In the genomic region with DNA sequence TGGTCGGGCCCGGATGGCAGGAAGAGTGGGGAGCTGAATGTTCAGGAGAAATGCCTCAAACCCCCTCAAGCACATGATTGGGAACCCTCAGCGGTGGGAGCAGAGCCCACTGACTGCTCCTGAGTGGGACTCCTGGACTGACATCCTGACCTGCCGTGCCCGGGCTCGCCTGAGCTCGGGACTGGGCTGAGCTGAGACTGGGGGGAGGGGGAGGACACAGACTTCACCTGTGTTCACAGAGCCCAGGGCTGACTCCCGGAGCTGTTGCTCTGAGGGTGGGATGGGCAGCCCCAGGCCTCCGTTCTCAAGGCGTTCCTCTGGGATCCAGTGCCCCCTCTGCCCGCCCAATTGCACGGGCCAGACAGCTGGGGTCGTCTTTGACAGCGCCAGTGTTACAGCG, we compare ENCODE assay signal across 15 cellular contexts. TPM values are rescaled to one million over a fixed set of nuclear protein-coding genes. Genes with fewer than 3 reads are reported as not detected.
DNase-seq lines count a peak whose midpoint lies in the region; ATAC-seq and TF ChIP-seq lines count a peak whose summit lies in the region.
"Had no signal": no experiment of that assay in that cellular context is flagged by ENCODE, and none has a peak within 500 bp of the region (broad histone marks: within the 10 kb centered on the region; RNA-seq: fewer than 3 reads in every experiment).

No MANE protein-coding gene starts in this region.

- no peak overlapping the region for H2BK120ac ChIP-seq in neuronal stem cell (ENCODE audit: low read depth, low read length)

- peak overlapping the region in 10 of 11 experiments; percentile 34 to 95 (median 92); a peak in 17 of 22 replicates for H3K4me2 ChIP-seq in BLaER1 treated with 17β-estradiol and CSF1 and Interleukin-3, amounts not matched to agents 10 nM and 100 nM
- no peak overlapping the region for H3K4me2 ChIP-seq in neuronal stem cell (ENCODE audit: insufficient read depth, low read length, poor library complexity, severe bottlenecking)

- no peaks in the 10 kb centered on the region for H3K9me3 Mint-ChIP-seq in activated CD8-positive, alpha-beta T cell treated with anti-CD3 and anti-CD28 coated beads for 36 hours
- H3K9me3 Mint-ChIP-seq: CD8-positive, alpha-beta T cell; H9; IgD-negative memory B cell had no signal

- no peak overlapping the region for H2AK5ac ChIP-seq in neuronal stem cell (ENCODE audit: low read depth, low read length)

- no peaks in the 10 kb centered on the region for H3K36me3 Mint-ChIP-seq in activated CD8-positive, alpha-beta T cell treated with anti-CD3 and anti-CD28 coated beads for 36 hours (ENCODE audit: low read depth)
- H3K36me3 Mint-ChIP-seq: CD8-positive, alpha-beta T cell; IgD-negative memory B cell had no signal

- no peak overlapping the region for H4K91ac ChIP-seq in neuronal stem cell (ENCODE audit: low read depth, low read length, poor library complexity)

- peaks cover 60 to 91% (median 79%) of the 10 kb centered on the region in 10 experiments for H3K4me1 ChIP-seq in BLaER1 treated with 17β-estradiol and CSF1 and Interleukin-3, amounts not matched to agents 10 nM and 100 nM
- peaks cover 2 to 7% of the 10 kb centered on the region in 2 donors for H3K4me1 ChIP-seq in neuronal stem cell (ENCODE audit: control insufficient read depth in 2 of 2, insufficient read depth in 1 of 2, low read depth in 1 of 2, low read length in 2 of 2)

- DNase-seq in RPMI8226 (peak; percentile 46), epithelial cell of esophagus (ENCODE audit: low read depth) (peak; percentile 22), neuronal stem cell (ENCODE audit: low spot score) (no peak), SKM-1 (lab: John Stamatoyannopoulos, UW; ENCODE audit: unreplicated experiment) (no peak)
- DNase-seq in activated CD8-positive, alpha-beta T cell treated with anti-CD3 and anti-CD28 coated beads for 36 hours: no peak
- DNase-seq: CD8-positive, alpha-beta T cell; COR-L47; DMS53; GM23248; H9 had no signal

- no CpG with 5 or more reads among the region's 15 CpGs for WGBS in neuronal stem cell (ENCODE audit: extremely low coverage in 2 of 2, insufficient read length in 2 of 2, insufficient replicate concordance in 1 of 2), 2 donors

- peaks cover 0 to 76% (median 0%) of the 10 kb centered on the region in 11 experiments; a peak in 6 of 22 replicates for H4K20me1 ChIP-seq in BLaER1 treated with 17β-estradiol and CSF1 and Interleukin-3, amounts not matched to agents 10 nM and 100 nM

- no peaks in the 10 kb centered on the region for H3K9me3 ChIP-seq in BLaER1 treated with 17β-estradiol and CSF1 and Interleukin-3, amounts not matched to agents 10 nM and 100 nM (replicated peaks in 1 of 11)
- H3K9me3 ChIP-seq in neuronal stem cell (replicated peaks in 1 of 2; ENCODE audit: control insufficient read depth in 2 of 2, insufficient read depth in 1 of 2, low read depth in 1 of 2, low read length in 2 of 2): no peaks in the 10 kb centered on the region

- no peak overlapping the region for H3K27ac Mint-ChIP-seq in activated CD8-positive, alpha-beta T cell treated with anti-CD3 and anti-CD28 coated beads for 36 hours
- H3K27ac Mint-ChIP-seq: B cell; CD8-positive, alpha-beta T cell; H9; IgD-negative memory B cell had no signal

- no peak overlapping the region; a peak in 1 of 22 replicates for H3K9ac ChIP-seq in BLaER1 treated with 17β-estradiol and CSF1 and Interleukin-3, amounts not matched to agents 10 nM and 100 nM
- no peak overlapping the region for H3K9ac ChIP-seq in neuronal stem cell (ENCODE audit: low read depth, low read length, poor library complexity)
- H3K9ac ChIP-seq: GM23248 had no signal

- intact Hi-C loops in activated CD8-positive, alpha-beta T cell treated with anti-CD3 and anti-CD28 coated beads for 36 hours (cut with micrococcal nuclease): no loop called here

- no peaks in the 10 kb centered on the region for H3K36me3 ChIP-seq in BLaER1 treated with 17β-estradiol and CSF1 and Interleukin-3, amounts not matched to agents 10 nM and 100 nM
- H3K36me3 ChIP-seq in neuronal stem cell (replicated peaks in 1 of 2; ENCODE audit: control insufficient read depth in 2 of 2, insufficient read depth in 2 of 2, low read length in 2 of 2): no peaks in the 10 kb centered on the region

- no peak overlapping the region for H2AFZ ChIP-seq in neuronal stem cell (ENCODE audit: low read length)
- H2AFZ ChIP-seq: GM23248 had no signal

- no peak overlapping the region for H3K4me3 Mint-ChIP-seq in activated CD8-positive, alpha-beta T cell treated with anti-CD3 and anti-CD28 coated beads for 36 hours
- H3K4me3 Mint-ChIP-seq: B cell; CD14-positive monocyte; CD8-positive, alpha-beta T cell; H9; IgD-negative memory B cell had no signal

- no peaks in the 10 kb centered on the region for H3K79me1 ChIP-seq in neuronal stem cell (ENCODE audit: low read depth, low read length)

- POLR2A ChIA-PET in activated CD8-positive, alpha-beta T cell treated with anti-CD3 and anti-CD28 coated beads for 36 hours (lab: Charles Lee): no interaction called here

- CTCF ChIA-PET in activated CD8-positive, alpha-beta T cell treated with anti-CD3 and anti-CD28 coated beads for 36 hours (lab: Charles Lee): interaction anchor here (1.7 kb wide), 1 partner anchor 28 kb away, joined by 5 read pairs; no protein-coding TSS in a partner anchor

- no peak for TF ChIP-seq CTCF in epithelial cell of esophagus (IDR thresholded peaks at IDR 0.05; ENCODE audit: insufficient read depth, low read depth, low read length, missing control alignments)
- no peak for TF ChIP-seq CTCF in activated CD8-positive, alpha-beta T cell treated with anti-CD3 and anti-CD28 coated beads for 36 hours (IDR thresholded peaks at IDR 0.05)

- H3K14ac ChIP-seq in neuronal stem cell (ENCODE audit: low read length): no peak overlapping the region

- no peak overlapping the region for H3K23ac ChIP-seq in neuronal stem cell (ENCODE audit: low read depth, low read length, poor library complexity)

- no peak overlapping the region; a peak in 1 of 22 replicates for H3K27ac ChIP-seq in BLaER1 treated with 17β-estradiol and CSF1 and Interleukin-3, amounts not matched to agents 10 nM and 100 nM
- H3K27ac ChIP-seq in neuronal stem cell (replicated peaks; ENCODE audit: low read length): no peak overlapping the region
- H3K27ac ChIP-seq: GM23248 had no signal

- no peak for ATAC-seq in GM18502 (IDR thresholded peaks at IDR 0.05; ENCODE audit: poor library complexity, unreplicated experiment)
- no peak for ATAC-seq in activated CD8-positive, alpha-beta T cell treated with anti-CD3 and anti-CD28 coated beads for 36 hours
- ATAC-seq: CD8-positive, alpha-beta T cell had no signal

- peaks cover 4% of the 10 kb centered on the region for H3K4me1 Mint-ChIP-seq in activated CD8-positive, alpha-beta T cell treated with anti-CD3 and anti-CD28 coated beads for 36 hours (ENCODE audit: low read depth)

- peak overlapping the region; percentile 46 for H2BK15ac ChIP-seq in neuronal stem cell (ENCODE audit: low read length)

- no peaks in the 10 kb centered on the region for H3K27me3 ChIP-seq in BLaER1 treated with 17β-estradiol and CSF1 and Interleukin-3, amounts not matched to agents 10 nM and 100 nM
- no peaks in the 10 kb centered on the region for H3K27me3 ChIP-seq in neuronal stem cell (ENCODE audit: control insufficient read depth in 3 of 3, insufficient read depth in 3 of 3, low read depth in 1 of 3, low read length in 3 of 3)

- H3K18ac ChIP-seq in neuronal stem cell (ENCODE audit: low read length): peak overlapping the region; percentile 41

- no peak overlapping the region for H3K4ac ChIP-seq in neuronal stem cell (ENCODE audit: low read length)

- no peak overlapping the region for H3K4me3 ChIP-seq in BLaER1 treated with 17β-estradiol and CSF1 and Interleukin-3, amounts not matched to agents 10 nM and 100 nM
- H3K4me3 ChIP-seq in epithelial cell of esophagus (ENCODE audit: low read length) (no peak overlapping the region), neuronal stem cell (ENCODE audit: low read length in 2 of 2) (no peak overlapping the region)
- H3K4me3 ChIP-seq: GM23248 had no signal

- no peak overlapping the region for H2BK5ac ChIP-seq in neuronal stem cell (ENCODE audit: low read length)

- H3K27me3 Mint-ChIP-seq in activated CD8-positive, alpha-beta T cell treated with anti-CD3 and anti-CD28 coated beads for 36 hours: no peaks in the 10 kb centered on the region

- H2BK12ac ChIP-seq in neuronal stem cell (ENCODE audit: low read length): no peak overlapping the region

- no peak overlapping the region for H4K8ac ChIP-seq in neuronal stem cell (ENCODE audit: low read depth, low read length)

RNA-seq across cellular contexts. Expression of gene DAGLA, which starts 24.6 kb away (rescaled TPM):
- polyA plus RNA-seq in neuronal stem cell (2013, experiment 1 of 2): 3.7 TPM
- polyA plus RNA-seq in neuronal stem cell (2013, experiment 2 of 2): 3.5 TPM
- total RNA-seq in activated CD8-positive, alpha-beta T cell treated with anti-CD3 and anti-CD28 coated beads for 36 hours: under 1 TPM in 1 of 2 experiments, not detected in 1; 0.05 TPM
- total RNA-seq: B cell had no signal
- polyA plus RNA-seq: IgD-negative memory B cell had no signal

RNA-seq across cellular contexts. Expression of gene MYRF, which starts 47.6 kb away (rescaled TPM):
- 5.7 TPM for polyA plus RNA-seq in neuronal stem cell (2013, experiment 1 of 2)
- 6.0 TPM for polyA plus RNA-seq in neuronal stem cell (2013, experiment 2 of 2)
- 1 to 10 TPM in 1 of 2 experiments, under 1 TPM in 1; 0.97 to 1.6 TPM for total RNA-seq in activated CD8-positive, alpha-beta T cell treated with anti-CD3 and anti-CD28 coated beads for 36 hours
- total RNA-seq: GM23248 had no signal
- polyA plus RNA-seq: IgD-negative memory B cell had no signal

Comparison
In these comparisons a context has a peak if more than half of its experiments do, and no peak if none do; other contexts are left out.
1. DNase-seq: peak in RPMI8226 (single experiment) and epithelial cell of esophagus (single experiment); none in neuronal stem cell (single experiment), SKM-1 (single experiment) and activated CD8-positive, alpha-beta T cell treated with anti-CD3 and anti-CD28 coated beads for 36 hours (single experiment).